In the genomic region with DNA sequence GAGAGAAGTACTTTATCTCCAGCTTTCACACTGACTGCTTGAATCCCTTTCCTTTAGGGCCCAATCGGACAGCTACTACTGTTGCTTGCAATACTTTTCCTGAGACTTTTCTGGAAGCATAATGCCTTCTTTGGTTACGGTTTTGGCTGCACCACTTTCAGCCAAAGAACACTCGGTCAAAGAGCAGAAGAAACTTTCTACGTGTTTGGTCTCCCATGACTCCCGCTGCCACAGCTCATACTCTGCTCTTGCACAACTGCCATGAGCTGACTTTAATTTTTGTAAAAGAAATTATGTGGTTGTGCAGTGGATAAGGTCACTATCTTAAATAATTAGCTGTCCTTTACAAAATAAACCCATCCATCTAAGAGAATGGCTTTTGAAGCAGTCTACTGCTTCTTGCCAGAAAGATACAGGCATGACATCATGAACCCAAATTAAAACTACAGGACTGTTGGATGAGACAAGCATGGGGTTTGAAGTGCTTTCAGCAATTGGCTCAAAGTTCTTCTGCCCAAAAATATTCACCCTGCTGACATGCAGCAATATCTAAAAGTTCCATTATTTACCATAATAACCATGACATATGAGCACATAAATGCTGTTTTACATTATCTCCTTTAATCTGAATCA, we compare ENCODE assay signal across 22 cellular contexts.
"Had no signal": no experiment of that assay in that cellular context is flagged by ENCODE, and none has a peak within 500 bp of the region (broad histone marks: within the 10 kb centered on the region; RNA-seq: fewer than 3 reads in every experiment).

No MANE protein-coding gene starts in this region.

- H3K27ac ChIP-seq: dorsolateral prefrontal cortex, gastrocnemius medialis, lower lobe of right lung, ovary, psoas muscle, stomach, thyroid gland, vagina had no signal

- H3K4me1 ChIP-seq: gastrocnemius medialis, lower lobe of right lung, psoas muscle, stomach, vagina had no signal

- ATAC-seq: gastrocnemius medialis; left colon; natural killer cell; psoas muscle; sciatic nerve; stimulated activated effector memory CD8-positive, alpha-beta T cell treated with anti-CD3 and anti-CD28 coated beads, Interleukin-12 subunit alpha, Interleukin-12 subunit beta, amount 100 ng/mL, for 72 hours had no signal

- DNase-seq: dorsolateral prefrontal cortex; effector CD4-positive, alpha-beta T cell; foreskin fibroblast; gastrocnemius medialis; head of caudate nucleus; hippocampal formation; left colon; lower lobe of right lung; natural killer cell; occipital lobe; ovary; posterior cingulate gyrus; psoas muscle; stimulated activated CD4-positive, alpha-beta T cell treated with anti-CD3 and anti-CD28 coated beads, Interleukin-2, amount 100 ng/mL, for 24 hours; stimulated activated CD4-positive, alpha-beta T cell treated with anti-CD3 and anti-CD28 coated beads, Interleukin-4, amount 100 ng/mL, for 24 hours; stimulated activated naive CD4-positive, alpha-beta T cell treated with Interleukin-2 at 50 U/mL for 16 hours; stomach; thyroid gland; trophoblast cell had no signal

- H3K9me3 ChIP-seq: gastrocnemius medialis, lower lobe of right lung, ovary, psoas muscle, stomach, thyroid gland, vagina had no signal

- H3K36me3 ChIP-seq: gastrocnemius medialis, lower lobe of right lung, ovary, stomach, thyroid gland, vagina had no signal

- H3K4me3 ChIP-seq: dorsolateral prefrontal cortex, gastrocnemius medialis, lower lobe of right lung, ovary, psoas muscle, stomach, thyroid gland, vagina had no signal

- H3K27me3 ChIP-seq: dorsolateral prefrontal cortex, gastrocnemius medialis, ovary, stomach, thyroid gland, vagina had no signal
